9 cellular contexts compared by ENCODE assay signal in the genomic region with DNA sequence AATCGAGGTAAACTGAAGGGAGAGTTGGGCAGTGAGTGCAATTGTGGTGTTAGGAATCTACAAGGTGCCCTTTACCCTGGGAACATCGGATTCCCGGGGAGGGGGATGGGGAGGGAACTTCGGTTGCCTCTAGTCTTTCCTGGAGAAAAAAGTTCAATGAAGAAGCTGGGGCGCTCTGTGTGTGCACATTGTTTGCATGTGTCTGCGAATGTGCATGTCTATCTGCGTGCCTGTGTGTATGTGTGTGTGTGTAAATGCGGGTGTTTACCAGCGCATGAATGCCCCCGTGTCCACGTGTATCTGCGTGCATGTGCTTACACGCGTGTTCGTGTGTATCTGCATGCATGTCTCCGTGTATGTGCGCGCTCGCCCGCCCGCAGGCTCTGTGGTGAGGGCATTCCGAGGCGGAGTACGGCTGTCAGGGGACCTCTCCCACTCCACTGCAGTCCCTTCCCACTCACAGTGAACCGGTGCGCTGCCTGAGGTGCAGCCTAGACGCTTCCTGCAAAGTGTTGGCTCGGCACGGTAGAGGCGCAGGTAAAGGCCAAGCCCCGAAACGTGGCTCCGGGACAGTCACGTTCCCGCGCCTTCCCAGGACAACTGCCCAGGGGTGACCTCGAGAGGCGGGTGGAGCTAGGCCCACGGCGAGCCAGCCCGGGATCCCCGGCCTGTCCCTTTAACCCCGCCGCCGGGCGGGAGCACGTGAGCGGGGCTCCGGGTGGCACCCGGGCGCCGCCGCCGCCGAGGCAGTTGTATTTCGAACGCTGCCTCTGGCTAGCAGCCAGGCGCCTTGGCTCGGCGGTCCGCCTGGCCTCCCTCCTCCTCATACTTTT. TPM values are rescaled to one million over a fixed set of nuclear protein-coding genes. Genes with fewer than 3 reads are reported as not detected.
A peak's percentile ranks its signal among the peaks of the same experiment; 100 is the strongest.
DNase-seq lines count a peak whose midpoint lies in the region; ATAC-seq, FAIRE-seq and TF ChIP-seq lines count a peak whose summit lies in the region.
"Had no signal": no experiment of that assay in that cellular context is flagged by ENCODE, and none has a peak within 500 bp of the region (broad histone marks: within the 10 kb centered on the region; RNA-seq: fewer than 3 reads in every experiment).

No MANE protein-coding gene starts in this region.

- peak overlapping the region; percentile 96 for H3K4me3 Mint-ChIP-seq in endodermal cell

- H3K27me3 ChIP-seq in RWPE2 (ENCODE audit: insufficient read depth, poor library complexity, severe bottlenecking) (no peaks in the 10 kb centered on the region), endodermal cell (ENCODE audit: control insufficient read depth, insufficient read depth, low read length, poor library complexity, severe bottlenecking) (no peaks in the 10 kb centered on the region), uterus (peaks cover 24 to 59% of the 10 kb centered on the region in 2 donors)

- intact Hi-C loops in uterus (cut with DNase I; ENCODE audit: low total_unique reads), result no loop called here

- H3K9ac ChIP-seq in endodermal cell (ENCODE audit: extremely low read depth, low read length, poor library complexity, severe bottlenecking), result peak overlapping the region; percentile 63

- H3K36me3 ChIP-seq in RWPE2 (ENCODE audit: low read depth), result peaks cover 35% of the 10 kb centered on the region
- H3K36me3 ChIP-seq in endodermal cell (ENCODE audit: control insufficient read depth, insufficient read depth, low read length), result peaks cover 16% of the 10 kb centered on the region
- peaks cover 5% of the 10 kb centered on the region for H3K36me3 ChIP-seq in mesodermal cell (ENCODE audit: control insufficient read depth, insufficient read depth, low read length)
- H3K36me3 ChIP-seq in uterus, result no peaks in the 10 kb centered on the region

- DNase-seq in A549 (ENCODE audit: low read depth in 1 of 2, low spot score in 1 of 2) (peak; percentile 53 to 76), GM10266 (ENCODE audit: extremely low spot score) (peak; percentile 38), RWPE2 (ENCODE audit: low spot score) (peak; percentile 74), endodermal cell (peak; percentile 89), uterus (peak in 1 of 2 donors; percentile 17), putamen (ENCODE audit: low spot score) (no peak)

- TF ChIP-seq POLR2A in A549 (IDR thresholded peaks at IDR 0.05; ENCODE audit: low read length) (no peak), uterus (IDR thresholded peaks at IDR 0.05) (no peak)

- FAIRE-seq in A549 (lab: Jason Lieb, UNC), result no peak
- FAIRE-seq: islet of Langerhans had no signal

- peaks cover 13% of the 10 kb centered on the region; the same call in 1 of the 3 replicates for H3K4me1 ChIP-seq in A549
- peaks cover 28% of the 10 kb centered on the region for H3K4me1 ChIP-seq in RWPE2 (ENCODE audit: insufficient read depth, poor library complexity, severe bottlenecking)
- peaks cover 10% of the 10 kb centered on the region for H3K4me1 ChIP-seq in endodermal cell (ENCODE audit: control insufficient read depth, insufficient read depth, low read length)
- peaks cover 15% of the 10 kb centered on the region for H3K4me1 ChIP-seq in mesodermal cell (ENCODE audit: control insufficient read depth, insufficient read depth, low read length, poor library complexity, severe bottlenecking)
- peaks cover 0 to 28% of the 10 kb centered on the region in 2 donors for H3K4me1 ChIP-seq in uterus

- H3K9me3 Mint-ChIP-seq in endodermal cell, result no peaks in the 10 kb centered on the region

- POLR2A ChIA-PET in A549 (lab: Yijun Ruan, JAX), result interaction anchor here (1.0 kb wide), 1 partner anchor 221 kb away, joined by 3 read pairs; no protein-coding TSS in a partner anchor

- TF ChIP-seq RAD21 in A549 (conservative IDR thresholded peaks at IDR 0.05 in 1 of 2, IDR thresholded peaks at IDR 0.05 in 1 of 2), result no peak

- H3K4me2 ChIP-seq in A549, result peak overlapping the region; percentile 99

- H3K27ac ChIP-seq in A549 (peak overlapping the region; percentile 69 to 90), RWPE2 (ENCODE audit: poor library complexity, severe bottlenecking) (peak overlapping the region; percentile 99), endodermal cell (ENCODE audit: low read depth, low read length) (peak overlapping the region; percentile 85), mesodermal cell (ENCODE audit: low read depth, low read length, severe bottlenecking) (peak overlapping the region; percentile 87), uterus (no peak overlapping the region)

- H3K27ac Mint-ChIP-seq in endodermal cell, result peak overlapping the region; percentile 92

- no peaks in the 10 kb centered on the region for H3K9me3 ChIP-seq in A549
- no peaks in the 10 kb centered on the region for H3K9me3 ChIP-seq in RWPE2 (ENCODE audit: severe bottlenecking)
- no peaks in the 10 kb centered on the region for H3K9me3 ChIP-seq in endodermal cell (ENCODE audit: control insufficient read depth, low read length)
- H3K9me3 ChIP-seq in mesodermal cell (ENCODE audit: control insufficient read depth, low read length), result no peaks in the 10 kb centered on the region
- peaks cover 0 to 3% of the 10 kb centered on the region in 2 donors for H3K9me3 ChIP-seq in uterus

- ATAC-seq in A549 (peak; percentile 48 to 61), RWPE2 (ENCODE audit: low read depth) (peak; percentile 48), GM18868 (IDR thresholded peaks at IDR 0.05; ENCODE audit: unreplicated experiment) (no peak)

- no peak for TF ChIP-seq CTCF in A549 (IDR thresholded peaks at IDR 0.05)
- TF ChIP-seq CTCF in GM10266 (IDR thresholded peaks at IDR 0.05; ENCODE audit: control insufficient read depth, insufficient read depth, low read depth, missing control alignments), result no peak
- TF ChIP-seq CTCF in RWPE2 (IDR thresholded peaks at IDR 0.05; ENCODE audit: poor library complexity, severe bottlenecking), result no peak
- TF ChIP-seq CTCF in endodermal cell (conservative IDR thresholded peaks at IDR 0.05), result no peak
- no peak for TF ChIP-seq CTCF in uterus (IDR thresholded peaks at IDR 0.05)

- no peaks in the 10 kb centered on the region for H3K27me3 Mint-ChIP-seq in endodermal cell (ENCODE audit: insufficient read depth)

- H3K4me1 Mint-ChIP-seq in endodermal cell, result peaks cover 39% of the 10 kb centered on the region

- H3K4me3 ChIP-seq in A549, result peak overlapping the region; percentile 80
- H3K4me3 ChIP-seq in RWPE2 (ENCODE audit: severe bottlenecking), result peak overlapping the region; percentile 53
- H3K4me3 ChIP-seq in endodermal cell (ENCODE audit: low read length), result peak overlapping the region; percentile 98
- peak overlapping the region; percentile 89 for H3K4me3 ChIP-seq in mesodermal cell (ENCODE audit: extremely low read depth, insufficient read depth, low read length, poor library complexity, severe bottlenecking)
- peak overlapping the region; percentile 27 to 50 for H3K4me3 ChIP-seq in uterus

- CTCF ChIA-PET in A549 (lab: Yijun Ruan, JAX), result interaction anchor here (0.6 to 3.7 kb wide), 2 partner anchors 44 to 222 kb away, joined by 3 to 19 read pairs; no protein-coding TSS in a partner anchor

- TF ChIP-seq EP300 in A549 (IDR thresholded peaks at IDR 0.05), result no peak

- H3K36me3 Mint-ChIP-seq in endodermal cell (ENCODE audit: low read depth), result peaks cover 3% of the 10 kb centered on the region

- under 1% methylated on average over 49 of the region's 61 CpGs for WGBS in A549 (ENCODE audit: missing lambda C conversion rate)
- WGBS in endodermal cell (ENCODE audit: insufficient coverage in 1 of 2, insufficient read length in 1 of 2), 2 experiments, result 0 to 1% methylated on average over 19 to 61 of the region's 61 CpGs
- WGBS in mesodermal cell (ENCODE audit: insufficient coverage in 2 of 2), 2 experiments, result 0% methylated on average over 48 to 58 of the region's 61 CpGs

TF ChIP-seq in A549, 52 proteins besides CTCF, POLR2A, EP300 and RAD21 (continues in another document):
- no peak for TF ChIP-seq PBX3 (IDR thresholded peaks at IDR 0.05)
- TF ChIP-seq RCOR1 (IDR thresholded peaks at IDR 0.05; ENCODE audit: low read depth, low read length), result no peak
- no peak for TF ChIP-seq MAFK (IDR thresholded peaks at IDR 0.05; ENCODE audit: partially characterized antibody)
- no peak for TF ChIP-seq ZSCAN20 (CRISPR knock-in tag; IDR thresholded peaks at IDR 0.05)
- TF ChIP-seq EHMT2 (IDR thresholded peaks at IDR 0.05; ENCODE audit: low read depth), result no peak
- TF ChIP-seq E2F6 (IDR thresholded peaks at IDR 0.05; ENCODE audit: borderline replicate concordance, low read depth), result peak; percentile 89
- no peak for TF ChIP-seq HOXB13 (CRISPR knock-in tag; IDR thresholded peaks at IDR 0.05; ENCODE audit: low read depth)
- no peak for TF ChIP-seq HEYL (CRISPR knock-in tag; IDR thresholded peaks at IDR 0.05)
- TF ChIP-seq JUNB (IDR thresholded peaks at IDR 0.05), result no peak
- TF ChIP-seq SREBF2 (IDR thresholded peaks at IDR 0.05), result no peak
- no peak for TF ChIP-seq NR3C1 (IDR thresholded peaks at IDR 0.05)
- TF ChIP-seq PHF8 (IDR thresholded peaks at IDR 0.05; ENCODE audit: borderline replicate concordance, low read depth), result no peak
- no peak for TF ChIP-seq HOXB5 (CRISPR knock-in tag; IDR thresholded peaks at IDR 0.05)

RNA-seq across cellular contexts. Expression of gene HMGA2, which starts 0.6 kb away (rescaled TPM):
- polyA plus RNA-seq in A549 (2011; rRNA removed) (17.4 and 22.8 TPM in 2 replicates), A549 (2017; fragmentation: RNase III; extraction: RNeasy Plus Mini Kit Qiagen cat#74134 plus additional on column Dnase treatment) (6.2 to 9.2 TPM (median 6.8 TPM) in 3 replicates)
- 11.6 and 12.9 TPM in 2 replicates for polyA plus RNA-seq in A549 (2012; cell fraction: cytosol; rRNA removed)
- 7.8 and 12.0 TPM in 2 replicates for polyA plus RNA-seq in A549 (2012; cell fraction: nucleus; rRNA removed)
- 7.6 and 8.0 TPM in 2 replicates for polyA minus RNA-seq in A549 (2011; rRNA and poly(A)+ RNA removed)
- total RNA-seq in endodermal cell (100 to 1,000 TPM; 101 to 119 TPM), uterus (10 to 100 TPM in 1 of 4 donors, under 1 TPM in 2, not detected in 1; 0.29 to 15.9 (median 0.51) TPM)
- 267 TPM for polyA plus RNA-seq in endodermal cell (2013, experiment 1 of 2)
- 307 TPM for polyA plus RNA-seq in endodermal cell (2013, experiment 2 of 2)
- 370 TPM for polyA plus RNA-seq in mesodermal cell (2013, experiment 1 of 2)
- 394 TPM for polyA plus RNA-seq in mesodermal cell (2013, experiment 2 of 2)

Comparison
In these comparisons a context has a peak if more than half of its experiments do, and no peak if none do; other contexts are left out.
1. H3K27ac ChIP-seq: peak in A549 (2 of 2), RWPE2 (single experiment), endodermal cell (single experiment) and mesodermal cell (single experiment); none in uterus (0 of 2).
2. H3K4me3 ChIP-seq: peak in every context shown above with its lines; median percentile 98 in endodermal cell; 89 in mesodermal cell; 80 in A549; 53 in RWPE2; 38 in uterus.
3. RNA of gene HMGA2, which starts 0.6 kb away (total RNA-seq): 101 to 119 TPM in endodermal cell; 0.29 to 15.9 TPM in uterus; every median in the first group is over 4 times any median in the second.